ENCODE assay signal across 12 cellular contexts in genomic region chr11:46698597-46698996, GRCh38. TPM values are rescaled to one million over a fixed set of nuclear protein-coding genes. Genes with fewer than 3 reads are reported as not detected.
DNase-seq lines count a peak whose midpoint lies in the region; TF ChIP-seq lines count a peak whose summit lies in the region.
"Had no signal": no experiment of that assay in that cellular context is flagged by ENCODE, and none has a peak within 500 bp of the region (broad histone marks: within the 10 kb centered on the region; RNA-seq: fewer than 3 reads in every experiment).

No MANE protein-coding gene starts in this region.

- CTCF ChIA-PET in CD4-positive, alpha-beta memory T cell (lab: Charles Lee; ENCODE audit: partially characterized antibody) = interaction anchor here (0.6 to 7.5 kb wide), 4 partner anchors 22 to 330 kb away, joined by 3 to 61 read pairs (median 8); no protein-coding TSS in a partner anchor

- peaks cover 66% of the 10 kb centered on the region for H3K79me2 ChIP-seq in Loucy (ENCODE audit: insufficient read depth, low read length)

- intact Hi-C loops in CD4-positive, alpha-beta memory T cell (cut with micrococcal nuclease) = no loop called here

- peak overlapping the region; percentile 46 to 99 (median 94) for H3K4me3 Mint-ChIP-seq in CD4-positive, alpha-beta memory T cell
- peak overlapping the region; percentile 33 for H3K4me3 Mint-ChIP-seq in progenitor cell of endocrine pancreas (ENCODE audit: low read depth)

- DNase-seq in CD4-positive, alpha-beta memory T cell = no peak
- no peak for DNase-seq in coronary artery (ENCODE audit: low spot score)
- no peak for DNase-seq in progenitor cell of endocrine pancreas (ENCODE audit: low spot score, unreplicated experiment)
- DNase-seq in COLO668 (lab: John Stamatoyannopoulos, UW; ENCODE audit: unreplicated experiment) = no peak
- DNase-seq in HuH-7 (ENCODE audit: low spot score) = no peak
- DNase-seq in DMS 273 (lab: John Stamatoyannopoulos, UW; ENCODE audit: unreplicated experiment) = no peak
- DNase-seq: MG63, naive B cell, NCI-H526 had no signal

- H3K36me3 Mint-ChIP-seq in CD4-positive, alpha-beta memory T cell = peaks cover 23 to 60% of the 10 kb centered on the region in 2 donors
- peaks cover 7% of the 10 kb centered on the region for H3K36me3 Mint-ChIP-seq in progenitor cell of endocrine pancreas (ENCODE audit: insufficient read depth)
- H3K36me3 Mint-ChIP-seq: naive B cell had no signal

- H3K27ac ChIP-seq in CD4-positive, alpha-beta memory T cell (ENCODE audit: low read depth, low read length) = no peak overlapping the region
- peak overlapping the region; percentile 27 to 40 for H3K27ac ChIP-seq in coronary artery

- H3K4me2 ChIP-seq in Loucy (ENCODE audit: low read depth, low read length, poor library complexity, severe bottlenecking) = peak overlapping the region; percentile 75

- peaks cover 0 to 3% (median 0%) of the 10 kb centered on the region in 8 donors for H3K9me3 Mint-ChIP-seq in CD4-positive, alpha-beta memory T cell
- no peaks in the 10 kb centered on the region for H3K9me3 Mint-ChIP-seq in progenitor cell of endocrine pancreas (ENCODE audit: low read depth)
- H3K9me3 Mint-ChIP-seq: naive B cell had no signal

- H3K27me3 ChIP-seq in CD4-positive, alpha-beta memory T cell (ENCODE audit: insufficient read depth, low read length) = no peaks in the 10 kb centered on the region
- H3K27me3 ChIP-seq in Loucy (ENCODE audit: insufficient read depth, low read length, poor library complexity, severe bottlenecking) = no peaks in the 10 kb centered on the region
- H3K27me3 ChIP-seq: MG63 had no signal

- no peaks in the 10 kb centered on the region for H3K27me3 Mint-ChIP-seq in CD4-positive, alpha-beta memory T cell
- no peaks in the 10 kb centered on the region for H3K27me3 Mint-ChIP-seq in progenitor cell of endocrine pancreas
- H3K27me3 Mint-ChIP-seq: naive B cell had no signal

- H4K20me1 ChIP-seq in Loucy (ENCODE audit: insufficient read depth, low read length, poor library complexity, severe bottlenecking) = peaks cover 15% of the 10 kb centered on the region

- peaks cover 33 to 85% (median 51%) of the 10 kb centered on the region in 4 donors for H3K4me1 Mint-ChIP-seq in CD4-positive, alpha-beta memory T cell
- peaks cover 19% of the 10 kb centered on the region for H3K4me1 Mint-ChIP-seq in progenitor cell of endocrine pancreas (ENCODE audit: low read depth)

- peak overlapping the region; percentile 90 for H3K9ac ChIP-seq in Loucy (ENCODE audit: low read depth, low read length, poor library complexity, severe bottlenecking)

- peak overlapping the region in 1 of 2 donors; percentile 82 for H3K4me3 ChIP-seq in CD4-positive, alpha-beta memory T cell (ENCODE audit: low read length in 2 of 2)
- H3K4me3 ChIP-seq in Loucy (ENCODE audit: low read length, poor library complexity, severe bottlenecking) = peak overlapping the region; percentile 95
- H3K4me3 ChIP-seq in coronary artery = peak overlapping the region; percentile 24

- H2AFZ ChIP-seq in Loucy (ENCODE audit: low read length) = no peak overlapping the region

- no peaks in the 10 kb centered on the region for H3F3A ChIP-seq in Loucy (ENCODE audit: low read depth)

- H3K27ac Mint-ChIP-seq in CD4-positive, alpha-beta memory T cell = peak overlapping the region in 6 of 7 donors; percentile 42 to 88 (median 72)
- peak overlapping the region; percentile 37 for H3K27ac Mint-ChIP-seq in progenitor cell of endocrine pancreas

- H3K9me2 ChIP-seq in Loucy (replicated peaks; ENCODE audit: low read depth, low read length) = no peaks in the 10 kb centered on the region

- peaks cover 42% of the 10 kb centered on the region for H3K36me3 ChIP-seq in CD4-positive, alpha-beta memory T cell (ENCODE audit: insufficient read depth, low read length)
- H3K36me3 ChIP-seq in Loucy (ENCODE audit: insufficient read depth, low read length) = peaks cover 7% of the 10 kb centered on the region; the same call in 1 of the 2 replicates

- H3K4me1 ChIP-seq in CD4-positive, alpha-beta memory T cell (ENCODE audit: insufficient read depth, low read length) = peaks cover 72% of the 10 kb centered on the region
- H3K4me1 ChIP-seq in Loucy (ENCODE audit: insufficient read depth, low read length, poor library complexity, severe bottlenecking) = peaks cover 48% of the 10 kb centered on the region

- TF ChIP-seq CTCF in Loucy (conservative IDR thresholded peaks at IDR 0.05; ENCODE audit: low read length) = no peak
- TF ChIP-seq CTCF in coronary artery (IDR thresholded peaks at IDR 0.05) = no peak
- no peak for TF ChIP-seq CTCF in progenitor cell of endocrine pancreas (IDR thresholded peaks at IDR 0.05; ENCODE audit: unreplicated experiment)

- POLR2A ChIA-PET in CD4-positive, alpha-beta memory T cell (lab: Charles Lee; ENCODE audit: partially characterized antibody) = interaction anchor here (1.3 to 4.6 kb wide), 5 partner anchors 20 to 81 kb away, joined by 4 to 85 read pairs (median 5); partner anchors contain the start of gene ATG13

- H3K9me3 ChIP-seq in CD4-positive, alpha-beta memory T cell (ENCODE audit: control insufficient read depth in 1 of 2, low read length in 2 of 2) = no peaks in the 10 kb centered on the region
- no peaks in the 10 kb centered on the region for H3K9me3 ChIP-seq in Loucy (ENCODE audit: insufficient read depth, low read depth, low read length)
- H3K9me3 ChIP-seq: MG63 had no signal

RNA-seq across cellular contexts. Expression of gene ARHGAP1, which starts 1.8 kb away (rescaled TPM):
- total RNA-seq in CD4-positive, alpha-beta memory T cell = 10 to 100 TPM; 61.3 to 72.2 TPM
- polyA plus RNA-seq in CD4-positive, alpha-beta memory T cell = 10 to 100 TPM; 39.0 to 85.8 TPM
- 39.0 and 39.8 TPM in 2 replicates for total RNA-seq in progenitor cell of endocrine pancreas

RNA-seq across cellular contexts. Expression of gene ZNF408, which starts 2.2 kb away (rescaled TPM):
- 10 to 100 TPM; 18.9 to 20.0 TPM for total RNA-seq in CD4-positive, alpha-beta memory T cell
- polyA plus RNA-seq in CD4-positive, alpha-beta memory T cell = 10 to 100 TPM in 1 of 2 donors, 1 to 10 TPM in 1; 5.7 to 12.7 TPM
- 11.6 and 13.7 TPM in 2 replicates for total RNA-seq in progenitor cell of endocrine pancreas

RNA-seq across cellular contexts. Expression of gene F2, which starts 20.4 kb away (rescaled TPM):
- total RNA-seq in CD4-positive, alpha-beta memory T cell = not detected
- not detected for polyA plus RNA-seq in CD4-positive, alpha-beta memory T cell
- 21.8 and 22.8 TPM in 2 replicates for total RNA-seq in progenitor cell of endocrine pancreas
- total RNA-seq: G401, H1 had no signal

Comparison
In these comparisons a context has a peak if more than half of its experiments do, and no peak if none do; other contexts are left out.
1. RNA of gene F2, which starts 20.4 kb away (total RNA-seq): 21.8 to 22.8 TPM in progenitor cell of endocrine pancreas; not detected in CD4-positive, alpha-beta memory T cell; every median in the first group is over 10 times any median in the second.